32 cellular contexts compared by ENCODE assay signal in the genomic region with DNA sequence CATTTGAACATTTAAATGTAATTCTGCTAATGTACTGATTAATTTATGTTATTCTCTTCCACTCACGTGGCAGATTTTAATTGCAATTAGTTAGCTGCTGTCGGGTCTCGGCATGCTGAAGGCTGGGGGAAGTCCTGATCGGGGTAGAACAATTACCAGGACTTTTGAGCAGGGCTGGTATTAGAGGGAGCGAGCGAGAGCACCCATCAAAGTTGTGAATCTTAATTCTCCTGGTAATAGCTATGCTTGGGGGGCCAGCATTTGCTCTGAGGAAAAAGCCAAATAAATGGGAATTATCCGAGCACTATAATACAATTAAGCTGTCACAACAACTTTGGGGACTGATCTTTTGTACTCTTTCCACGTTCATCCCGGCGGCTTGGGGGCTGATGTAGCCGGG.
"Had no signal": no experiment of that assay in that cellular context is flagged by ENCODE, and none has a peak within 500 bp of the region (broad histone marks: within the 10 kb centered on the region; RNA-seq: fewer than 3 reads in every experiment).

No MANE protein-coding gene starts in this region.

- H3K9me3 Mint-ChIP-seq: dendritic cell treated with granulocyte-macrophage colony-stimulating factor and Interleukin-4, amounts not matched to agents 40 ng/mL and 50 ng/mL, for 4 days; mesothelial cell of epicardium; natural killer cell treated with Interleukin-12 subunit alpha and Interleukin-12 subunit beta and Interleukin-15 and Interleukin-18, amount 100 ng/mL, for 72 hours; stimulated activated effector memory CD8-positive, alpha-beta T cell treated with anti-CD3 and anti-CD28 coated beads, Interleukin-12 subunit alpha, Interleukin-12 subunit beta, amount 100 ng/mL, for 72 hours had no signal

- H3K27me3 ChIP-seq: colonic mucosa, hepatocyte, left lung, neutrophil, right atrium auricular region, stomach, thyroid gland, vagina had no signal

- H3K4me2 ChIP-seq: hepatocyte, smooth muscle cell had no signal

- H3K36me3 Mint-ChIP-seq: mesothelial cell of epicardium; naive B cell; natural killer cell treated with Interleukin-12 subunit alpha and Interleukin-12 subunit beta and Interleukin-15 and Interleukin-18, amount 100 ng/mL, for 72 hours; stimulated activated effector memory CD8-positive, alpha-beta T cell treated with anti-CD3 and anti-CD28 coated beads, Interleukin-12 subunit alpha, Interleukin-12 subunit beta, amount 100 ng/mL, for 72 hours had no signal

- DNase-seq: colonic mucosa; effector CD8-positive, alpha-beta T cell; foreskin keratinocyte; heart left ventricle; left cardiac atrium; left lung; mesenchymal stem cell; mucosa of descending colon; naive B cell; stimulated activated CD4-positive, alpha-beta T cell treated with anti-CD3 and anti-CD28 coated beads, Interleukin-12 subunit alpha, Interleukin-12 subunit beta, amount 100 ng/mL, for 4 hours; stimulated activated CD4-positive, alpha-beta T cell treated with anti-CD3 and anti-CD28 coated beads, Interleukin-1b, Interleukin-23, amount 100 ng/mL, for 48 hours; stimulated activated CD4-positive, alpha-beta T cell treated with anti-CD3 and anti-CD28 coated beads, Interleukin-4, amount 100 ng/mL, for 1 hour; stimulated activated naive CD4-positive, alpha-beta T cell treated with Interleukin-2 at 50 U/mL for 16 hours; stomach; thyroid gland; trophoblast cell had no signal

- H3K27me3 Mint-ChIP-seq: progenitor cell of endocrine pancreas had no signal

- H3K79me2 ChIP-seq: hepatocyte, parathyroid adenoma had no signal

- H3K4me3 Mint-ChIP-seq: dendritic cell treated with granulocyte-macrophage colony-stimulating factor and Interleukin-4, amounts not matched to agents 40 ng/mL and 50 ng/mL, for 4 days; mesothelial cell of epicardium; naive B cell; natural killer cell treated with Interleukin-12 subunit alpha and Interleukin-12 subunit beta and Interleukin-15 and Interleukin-18, amount 100 ng/mL, for 72 hours; stimulated activated effector memory CD8-positive, alpha-beta T cell treated with anti-CD3 and anti-CD28 coated beads, Interleukin-12 subunit alpha, Interleukin-12 subunit beta, amount 100 ng/mL, for 72 hours had no signal

- H3K9me3 ChIP-seq: colonic mucosa, esophagus muscularis mucosa, gastroesophageal sphincter, heart left ventricle, left lung, mucosa of descending colon, neutrophil, right atrium auricular region, stomach, thyroid gland, vagina had no signal

- H3K4me1 ChIP-seq: colonic mucosa, gastroesophageal sphincter, left lung, parathyroid adenoma, right atrium auricular region, stomach, thyroid gland, vagina had no signal

- H3K27ac Mint-ChIP-seq: dendritic cell treated with granulocyte-macrophage colony-stimulating factor and Interleukin-4, amounts not matched to agents 40 ng/mL and 50 ng/mL, for 4 days; mesothelial cell of epicardium; naive B cell; natural killer cell treated with Interleukin-12 subunit alpha and Interleukin-12 subunit beta and Interleukin-15 and Interleukin-18, amount 100 ng/mL, for 72 hours; progenitor cell of endocrine pancreas; stimulated activated effector memory CD8-positive, alpha-beta T cell treated with anti-CD3 and anti-CD28 coated beads, Interleukin-12 subunit alpha, Interleukin-12 subunit beta, amount 100 ng/mL, for 72 hours had no signal

- H3K4me1 Mint-ChIP-seq: naive B cell; stimulated activated effector memory CD8-positive, alpha-beta T cell treated with anti-CD3 and anti-CD28 coated beads, Interleukin-12 subunit alpha, Interleukin-12 subunit beta, amount 100 ng/mL, for 72 hours had no signal

- H2AFZ ChIP-seq: hepatocyte, parathyroid adenoma had no signal

- FAIRE-seq: endothelial cell of umbilical vein, islet of Langerhans had no signal

- H3K27ac ChIP-seq: colonic mucosa, esophagus muscularis mucosa, foreskin keratinocyte, gastroesophageal sphincter, heart left ventricle, hepatocyte, left lung, neutrophil, parathyroid adenoma, right atrium auricular region, stomach, thyroid gland, vagina had no signal

- ATAC-seq: foreskin keratinocyte; gastroesophageal sphincter; heart left ventricle; left cardiac atrium; left lung; mucosa of descending colon; natural killer cell treated with Interleukin-12 subunit alpha and Interleukin-12 subunit beta and Interleukin-15 and Interleukin-18, amount 100 ng/mL, for 72 hours; sciatic nerve; stimulated activated effector memory CD8-positive, alpha-beta T cell treated with anti-CD3 and anti-CD28 coated beads, Interleukin-12 subunit alpha, Interleukin-12 subunit beta, amount 100 ng/mL, for 72 hours had no signal

- H3K9ac ChIP-seq: parathyroid adenoma had no signal

- H3K36me3 ChIP-seq: colonic mucosa, esophagus muscularis mucosa, gastroesophageal sphincter, heart left ventricle, left lung, neutrophil, right atrium auricular region, stomach, thyroid gland, vagina had no signal

- H3K4me3 ChIP-seq: colonic mucosa, esophagus muscularis mucosa, gastroesophageal sphincter, heart left ventricle, hepatocyte, left lung, mucosa of descending colon, right atrium auricular region, smooth muscle cell, stomach, thyroid gland, vagina had no signal
